8 cellular contexts compared by ENCODE assay signal in the genomic region with DNA sequence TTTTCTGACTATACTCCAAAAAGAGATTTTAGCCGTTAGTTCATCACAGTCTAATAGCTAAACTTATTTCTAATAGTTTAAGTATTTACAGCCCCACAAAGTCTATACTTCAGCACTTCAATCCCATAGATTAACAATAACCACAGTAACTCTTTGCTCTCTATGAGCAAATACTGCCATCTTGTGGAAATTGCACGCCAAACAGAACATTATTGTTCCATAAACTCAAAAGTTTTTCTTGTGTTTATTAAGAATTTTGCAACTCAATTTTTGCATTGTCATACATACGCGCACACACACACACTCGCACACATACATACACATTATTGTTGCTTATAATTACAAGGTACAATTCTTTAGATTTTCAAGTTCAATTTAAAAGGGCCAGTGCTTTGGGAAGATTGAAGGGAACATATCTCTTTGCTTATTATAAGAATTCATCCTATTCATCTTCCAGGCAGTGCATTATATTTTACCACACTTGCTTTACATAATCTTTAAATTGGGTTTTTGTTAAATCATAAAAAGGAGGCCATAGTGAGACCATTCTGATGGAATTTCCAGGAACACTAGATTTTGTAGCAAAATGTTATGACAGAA.
DNase-seq lines count a peak whose midpoint lies in the region; ATAC-seq and TF ChIP-seq lines count a peak whose summit lies in the region.

No MANE protein-coding gene starts in this region.

- peak in 1 of 2 experiments; percentile 5 for DNase-seq in PC-9
- peak; percentile 56 for DNase-seq in epithelial cell of esophagus (ENCODE audit: low read depth)
- DNase-seq in osteocyte (ENCODE audit: extremely low spot score, unreplicated experiment), result no peak
- DNase-seq in activated naive CD4-positive, alpha-beta T cell treated with Interleukin-2 at 50 U/mL for 16 hours, result no peak

- H3K9me2 ChIP-seq in DOHH2 (replicated peaks; ENCODE audit: control insufficient read depth, low read length), result no peaks in the 10 kb centered on the region
- H3K9me2 ChIP-seq in PC-9 (ENCODE audit: insufficient read depth), result no peaks in the 10 kb centered on the region

- H3F3A ChIP-seq in DOHH2 (ENCODE audit: control insufficient read depth, insufficient read depth), result no peaks in the 10 kb centered on the region
- H3F3A ChIP-seq in PC-9 (ENCODE audit: insufficient read depth, low read depth), result no peaks in the 10 kb centered on the region

- H4K20me1 ChIP-seq in DOHH2 (ENCODE audit: control insufficient read depth, insufficient read depth, low read depth, low read length), result no peaks in the 10 kb centered on the region
- H4K20me1 ChIP-seq in PC-9 (ENCODE audit: insufficient read depth), result no peaks in the 10 kb centered on the region

- ATAC-seq in GM19455 (IDR thresholded peaks at IDR 0.05; ENCODE audit: unreplicated experiment) (peak; percentile 80), HG03565 (IDR thresholded peaks at IDR 0.05; ENCODE audit: unreplicated experiment) (peak; percentile 80), HG03469 (IDR thresholded peaks at IDR 0.05; ENCODE audit: unreplicated experiment) (no peak)

- CTCF ChIA-PET in PC-9 (lab: Charles Lee), result no interaction called here

- H3K36me3 ChIP-seq in DOHH2 (ENCODE audit: control insufficient read depth, low read length) (no peaks in the 10 kb centered on the region), PC-9 (ENCODE audit: low read depth) (no peaks in the 10 kb centered on the region)

- H3K4me3 Mint-ChIP-seq in osteocyte (ENCODE audit: unreplicated experiment), result no peak overlapping the region

- intact Hi-C loops in PC-9 (cut with micrococcal nuclease; ENCODE audit: unreplicated experiment), result no loop called here

- H2AFZ ChIP-seq in PC-9, result no peak overlapping the region

- POLR2A ChIA-PET in PC-9 (lab: Charles Lee; ENCODE audit: unreplicated experiment), result no interaction called here

- H3K27ac ChIP-seq in DOHH2 (ENCODE audit: low read depth, low read length), result no peak overlapping the region
- H3K27ac ChIP-seq in PC-9, result no peak overlapping the region

- no peak overlapping the region for H3K27ac Mint-ChIP-seq in osteocyte (ENCODE audit: unreplicated experiment)

- H3K4me3 ChIP-seq in DOHH2 (ENCODE audit: low read length) (no peak overlapping the region), PC-9 (no peak overlapping the region), epithelial cell of esophagus (ENCODE audit: low read length) (no peak overlapping the region)

- no peaks in the 10 kb centered on the region for H3K9me3 Mint-ChIP-seq in osteocyte (ENCODE audit: unreplicated experiment)

- H3K27me3 ChIP-seq in DOHH2 (ENCODE audit: control insufficient read depth, low read length), result no peaks in the 10 kb centered on the region
- H3K27me3 ChIP-seq in PC-9 (ENCODE audit: insufficient read depth, low read depth), result no peaks in the 10 kb centered on the region

- BruUV-seq in PC-9 (replicated peaks; lab: Mats Ljungman, UMichigan), result no TSS peak

- H3K9me3 ChIP-seq in DOHH2 (ENCODE audit: control insufficient read depth, insufficient read depth, low read length), result no peaks in the 10 kb centered on the region
- H3K9me3 ChIP-seq in PC-9 (ENCODE audit: insufficient read depth, low read depth), result no peaks in the 10 kb centered on the region

- no peaks in the 10 kb centered on the region for H3K36me3 Mint-ChIP-seq in osteocyte (ENCODE audit: unreplicated experiment)

- peak; percentile 78 for TF ChIP-seq CTCF in DOHH2 (IDR thresholded peaks at IDR 0.05; ENCODE audit: low read depth, low read length, poor library complexity, severe bottlenecking)
- peak; percentile 76 for TF ChIP-seq CTCF in PC-9 (conservative IDR thresholded peaks at IDR 0.05)
- TF ChIP-seq CTCF in epithelial cell of esophagus (IDR thresholded peaks at IDR 0.05; ENCODE audit: insufficient read depth, low read depth, low read length, missing control alignments), result peak; percentile 74
- TF ChIP-seq CTCF in osteocyte (IDR thresholded peaks at IDR 0.05), result peak; percentile 85

- H3K27me3 Mint-ChIP-seq in osteocyte (ENCODE audit: unreplicated experiment), result peaks cover 64% of the 10 kb centered on the region

- no peak overlapping the region for H3K4me2 ChIP-seq in DOHH2 (ENCODE audit: low read length)
- no peak overlapping the region for H3K4me2 ChIP-seq in PC-9

- H3K79me2 ChIP-seq in DOHH2 (ENCODE audit: control insufficient read depth, low read length) (no peaks in the 10 kb centered on the region), PC-9 (ENCODE audit: low read depth) (no peaks in the 10 kb centered on the region)

- no peaks in the 10 kb centered on the region for H3K4me1 Mint-ChIP-seq in osteocyte (ENCODE audit: unreplicated experiment)

- H3K4me1 ChIP-seq in DOHH2 (ENCODE audit: control insufficient read depth, low read length), result no peaks in the 10 kb centered on the region
- H3K4me1 ChIP-seq in PC-9 (replicated peaks; ENCODE audit: insufficient read depth), result no peaks in the 10 kb centered on the region
